ENCODE assay signal across 34 cellular contexts in the genomic region with DNA sequence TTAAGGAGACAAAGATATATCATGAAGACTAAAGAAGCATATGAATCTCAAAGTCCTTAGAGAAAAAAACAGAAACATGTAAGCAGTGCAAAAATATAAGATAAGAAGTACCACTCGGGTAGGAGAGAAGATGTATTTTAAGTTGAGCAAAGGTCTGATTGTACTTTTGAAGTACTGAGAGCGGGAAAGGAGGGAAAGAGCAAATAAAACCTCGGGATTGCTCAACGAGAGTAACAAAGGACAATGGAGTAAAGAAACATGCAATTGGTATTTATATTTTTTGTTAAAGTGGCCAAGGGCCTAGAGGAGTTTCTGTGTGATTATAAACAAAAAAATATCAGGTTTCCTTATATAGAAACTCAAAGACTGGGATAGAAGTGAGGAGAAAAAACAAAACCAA.
"Had no signal": no experiment of that assay in that cellular context is flagged by ENCODE, and none has a peak within 500 bp of the region (broad histone marks: within the 10 kb centered on the region; RNA-seq: fewer than 3 reads in every experiment).

No MANE protein-coding gene starts in this region.

- H3K4me3 ChIP-seq: adrenal gland, body of pancreas, breast epithelium had no signal

- H3K36me3 ChIP-seq: adrenal gland, brain microvascular endothelial cell, breast epithelium had no signal

- H3K4me1 ChIP-seq: adrenal gland, body of pancreas, breast epithelium had no signal

- DNase-seq: activated B cell treated with CpG ODN at 0.5 μM for 24 hours; activated CD4-positive, alpha-beta memory T cell treated with anti-CD3 and anti-CD28 coated beads for 36 hours; activated CD4-positive, alpha-beta T cell treated with anti-CD3 and anti-CD28 coated beads for 4 hours; activated CD4-positive, alpha-beta T cell treated with anti-CD3 and anti-CD28 coated beads, Interleukin-2, amount 10 ng/mL, durations not matched to agents 24 days and 14 days; activated CD4-positive, alpha-beta T cell treated with anti-CD3 and anti-CD28 coated beads, Interleukin-2, amount 50 U/mL, for 1 hour; activated CD4-positive, alpha-beta T cell treated with anti-CD3 and anti-CD28 coated beads, Interleukin-2, amount 50 U/mL, for 4 hours; activated CD4-positive, CD25-positive, alpha-beta regulatory T cell treated with anti-CD3 and anti-CD28 coated beads, Interleukin-2, amount 50 U/mL, for 72 hours; activated CD8-positive, alpha-beta memory T cell treated with anti-CD3 and anti-CD28 coated beads, Interleukin-2, amount 50 U/mL, for 4 hours; activated CD8-positive, alpha-beta T cell treated with anti-CD3 and anti-CD28 coated beads for 36 hours; activated effector memory CD4-positive, alpha-beta T cell treated with anti-CD3 and anti-CD28 coated beads, Interleukin-2, amount 50 U/mL, for 16 hours; activated gamma-delta T cell treated with Interleukin-2 at 50 U/mL for 16 hours; activated naive CD4-positive, alpha-beta T cell; activated naive CD4-positive, alpha-beta T cell treated with anti-CD3 and anti-CD28 coated beads for 36 hours; activated naive CD4-positive, alpha-beta T cell treated with anti-CD3 and anti-CD28 coated beads, Interleukin-2, amount 50 U/mL, for 16 hours; activated naive CD8-positive, alpha-beta T cell treated with anti-CD3 and anti-CD28 coated beads for 36 hours; activated T-cell treated with anti-CD3 and anti-CD28 coated beads for 4 hours; activated T-cell treated with anti-CD3 and anti-CD28 coated beads, Interleukin-2, amount 50 U/mL, for 1 hour; activated T-cell treated with anti-CD3 and anti-CD28 coated beads, Interleukin-2, amount 50 U/mL, for 4 hours; activated T-cell treated with anti-CD3 and anti-CD28 coated beads, Interleukin-2, amount 50 U/mL, for 72 hours; adrenal gland; amniotic stem cell; aorta; body of pancreas; brain microvascular endothelial cell; central memory CD4-positive, alpha-beta T cell; T-helper 1 cell; T-helper 2 cell; T-helper 9 cell had no signal

- ATAC-seq: activated CD8-positive, alpha-beta T cell treated with anti-CD3 and anti-CD28 coated beads for 36 hours; activated naive CD4-positive, alpha-beta T cell treated with anti-CD3 and anti-CD28 coated beads, Interleukin-2, amount 50 U/mL, for 72 hours; activated T-cell treated with anti-CD3 and anti-CD28 coated beads, Interleukin-2, amount 50 U/mL, for 4 hours; activated T-cell treated with anti-CD3 and anti-CD28 coated beads, Interleukin-2, amount 50 U/mL, for 72 hours; activated T-helper 17 cell treated with anti-CD3 and anti-CD28 coated beads, Interleukin-2, amount 50 U/mL, for 72 hours; body of pancreas had no signal

- H3K27me3 ChIP-seq: adrenal gland, body of pancreas, brain microvascular endothelial cell, breast epithelium had no signal

- H3K27ac ChIP-seq: adrenal gland, body of pancreas, brain microvascular endothelial cell, breast epithelium, VCaP had no signal

- H3K9me3 ChIP-seq: adrenal gland, body of pancreas, breast epithelium had no signal

- FAIRE-seq: astrocyte, TTC549 had no signal
